In genomic region chr20:63848003-63848911, GRCh38 we compare ENCODE assay signal across 19 cellular contexts. TPM values are rescaled to one million over a fixed set of nuclear protein-coding genes. Genes with fewer than 3 reads are reported as not detected.
DNase-seq lines count a peak whose midpoint lies in the region; ATAC-seq and TF ChIP-seq lines count a peak whose summit lies in the region.
"Had no signal": no experiment of that assay in that cellular context is flagged by ENCODE, and none has a peak within 500 bp of the region (broad histone marks: within the 10 kb centered on the region; RNA-seq: fewer than 3 reads in every experiment).

No MANE protein-coding gene starts in this region.

- H3K9me3 ChIP-seq in right cardiac atrium (ENCODE audit: control insufficient read depth, low read length) (no peaks in the 10 kb centered on the region), parathyroid adenoma (ENCODE audit: control insufficient read depth, low read length) (no peaks in the 10 kb centered on the region)

- intact Hi-C loops in right cardiac atrium (cut with DNase I) (no loop called here), head of caudate nucleus (cut with DNase I) (no loop called here)

- H3K4me1 Mint-ChIP-seq in GM23338 = peaks cover 26% of the 10 kb centered on the region

- WGBS in right cardiac atrium = 59% methylated on average over 28 of the region's 28 CpGs

- H3K27ac ChIP-seq in GM23338 (ENCODE audit: low read depth) (peak overlapping the region; percentile 92), right cardiac atrium (ENCODE audit: low read length) (peak overlapping the region; percentile 83), parathyroid adenoma (peak overlapping the region; percentile 29)
- H3K27ac ChIP-seq: GM23248, SK-N-MC had no signal

- TF ChIP-seq CTCF in GM23338 (conservative IDR thresholded peaks at IDR 0.05; ENCODE audit: low read depth in 2 of 2) = no peak
- no peak for TF ChIP-seq CTCF in parathyroid adenoma (IDR thresholded peaks at IDR 0.05)

- ATAC-seq in GM23338 = peak; percentile 2
- ATAC-seq in right cardiac atrium = peak; percentile 31 to 54

- peaks cover 14% of the 10 kb centered on the region for H3F3A ChIP-seq in GM23338 (replicated peaks; ENCODE audit: low read depth)

- H3K36me3 ChIP-seq in GM23338 (ENCODE audit: insufficient read depth) (no peaks in the 10 kb centered on the region), parathyroid adenoma (ENCODE audit: control insufficient read depth, insufficient read depth, low read length) (no peaks in the 10 kb centered on the region)

- H3K27me3 ChIP-seq in GM23338 (ENCODE audit: insufficient read depth) (no peaks in the 10 kb centered on the region), right cardiac atrium (ENCODE audit: control insufficient read depth, insufficient read depth) (no peaks in the 10 kb centered on the region), parathyroid adenoma (ENCODE audit: control insufficient read depth, insufficient read depth, low read length) (no peaks in the 10 kb centered on the region)

- H3K4me2 ChIP-seq in GM23338 (peak overlapping the region; percentile 88), parathyroid adenoma (ENCODE audit: low read length) (no peak overlapping the region)

- no peak overlapping the region for H2AFZ ChIP-seq in GM23338
- no peak overlapping the region for H2AFZ ChIP-seq in parathyroid adenoma
- H2AFZ ChIP-seq: GM23248 had no signal

- no peak overlapping the region for H3K4me3 Mint-ChIP-seq in GM23338
- H3K4me3 Mint-ChIP-seq: activated naive CD8-positive, alpha-beta T cell treated with anti-CD3 and anti-CD28 coated beads, Interleukin-2, amount 10 ng/mL, durations not matched to agents 7 days and 5 days; dendritic cell treated with granulocyte-macrophage colony-stimulating factor and Interleukin-4, amounts not matched to agents 40 ng/mL and 50 ng/mL, for 4 days had no signal

- H3K36me3 Mint-ChIP-seq in GM23338 (ENCODE audit: low read depth) = no peaks in the 10 kb centered on the region; the same call in 2 of the 3 replicates
- H3K36me3 Mint-ChIP-seq: activated naive CD8-positive, alpha-beta T cell treated with anti-CD3 and anti-CD28 coated beads, Interleukin-2, amount 10 ng/mL, durations not matched to agents 7 days and 5 days had no signal

- DNase-seq in GM23338 (ENCODE audit: low spot score) (no peak), UCSD-AML1 (lab: John Stamatoyannopoulos, UW; ENCODE audit: unreplicated experiment) (peak; percentile 59), right cardiac atrium (peak; percentile 50 to 79 (median 78)), OCI-M2 (lab: John Stamatoyannopoulos, UW; ENCODE audit: unreplicated experiment) (no peak), head of caudate nucleus (no peak), NCI-H510A (lab: John Stamatoyannopoulos, UW) (no peak)
- DNase-seq in stimulated activated CD4-positive, alpha-beta T cell treated with anti-CD3 and anti-CD28 coated beads, Interleukin-4, amount 100 ng/mL, for 24 hours = no peak
- DNase-seq: activated CD8-positive, alpha-beta memory T cell treated with anti-CD3 and anti-CD28 coated beads, Interleukin-2, amount 50 U/mL, for 4 hours; foreskin fibroblast; GM23248; NCI-H1048; nucleus accumbens; stimulated activated CD8-positive, alpha-beta memory T cell treated with anti-CD3 and anti-CD28 coated beads, Interleukin-4, amount 100 ng/mL, for 48 hours had no signal

- no peaks in the 10 kb centered on the region for H3K9me3 Mint-ChIP-seq in GM23338
- H3K9me3 Mint-ChIP-seq: activated naive CD8-positive, alpha-beta T cell treated with anti-CD3 and anti-CD28 coated beads, Interleukin-2, amount 10 ng/mL, durations not matched to agents 7 days and 5 days; dendritic cell treated with granulocyte-macrophage colony-stimulating factor and Interleukin-4, amounts not matched to agents 40 ng/mL and 50 ng/mL, for 4 days had no signal

- H3K27me3 Mint-ChIP-seq in GM23338 (ENCODE audit: insufficient read depth, low read depth, poor library complexity) = peaks cover 21% of the 10 kb centered on the region

- H3K4me1 ChIP-seq in GM23338 (ENCODE audit: insufficient read depth) (peaks cover 35% of the 10 kb centered on the region), right cardiac atrium (ENCODE audit: control insufficient read depth, insufficient read depth, low read length) (peaks cover 7% of the 10 kb centered on the region), parathyroid adenoma (peaks cover 6% of the 10 kb centered on the region)

- no peak overlapping the region for H3K9ac ChIP-seq in parathyroid adenoma
- H3K9ac ChIP-seq: GM23248 had no signal

- no peaks in the 10 kb centered on the region for H3K79me2 ChIP-seq in GM23338 (replicated peaks; ENCODE audit: insufficient read depth)
- no peaks in the 10 kb centered on the region for H3K79me2 ChIP-seq in parathyroid adenoma

- no peaks in the 10 kb centered on the region for H4K20me1 ChIP-seq in GM23338 (replicated peaks; ENCODE audit: insufficient read depth)

- H3K4me3 ChIP-seq in GM23338 = peak overlapping the region; percentile 55; the same call in 1 of the 2 replicates
- H3K4me3 ChIP-seq in right cardiac atrium (ENCODE audit: low read length) = no peak overlapping the region
- no peak overlapping the region for H3K4me3 ChIP-seq in parathyroid adenoma (ENCODE audit: low read depth, low read length)
- H3K4me3 ChIP-seq: GM23248, SK-N-MC had no signal

- H3K27ac Mint-ChIP-seq in GM23338 = no peak overlapping the region; the same call in 1 of the 2 replicates
- H3K27ac Mint-ChIP-seq: activated naive CD8-positive, alpha-beta T cell treated with anti-CD3 and anti-CD28 coated beads, Interleukin-2, amount 10 ng/mL, durations not matched to agents 7 days and 5 days; dendritic cell treated with granulocyte-macrophage colony-stimulating factor and Interleukin-4, amounts not matched to agents 40 ng/mL and 50 ng/mL, for 4 days had no signal

- H3K9me2 ChIP-seq in GM23338 (ENCODE audit: insufficient read depth) = no peaks in the 10 kb centered on the region

TF ChIP-seq in GM23338, 12 proteins besides CTCF, POLR2A, EP300 and RAD21:
- TF ChIP-seq ZNF114 (CRISPR knock-in tag; IDR thresholded peaks at IDR 0.05) = no peak
- TF ChIP-seq ZNF331 (CRISPR knock-in tag; IDR thresholded peaks at IDR 0.05; ENCODE audit: low read depth) = no peak
- TF ChIP-seq, protein P1, sequence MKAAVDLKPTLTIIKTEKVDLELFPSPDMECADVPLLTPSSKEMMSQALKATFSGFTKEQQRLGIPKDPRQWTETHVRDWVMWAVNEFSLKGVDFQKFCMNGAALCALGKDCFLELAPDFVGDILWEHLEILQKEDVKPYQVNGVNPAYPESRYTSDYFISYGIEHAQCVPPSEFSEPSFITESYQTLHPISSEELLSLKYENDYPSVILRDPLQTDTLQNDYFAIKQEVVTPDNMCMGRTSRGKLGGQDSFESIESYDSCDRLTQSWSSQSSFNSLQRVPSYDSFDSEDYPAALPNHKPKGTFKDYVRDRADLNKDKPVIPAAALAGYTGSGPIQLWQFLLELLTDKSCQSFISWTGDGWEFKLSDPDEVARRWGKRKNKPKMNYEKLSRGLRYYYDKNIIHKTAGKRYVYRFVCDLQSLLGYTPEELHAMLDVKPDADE (IDR thresholded peaks at IDR 0.05) = no peak
- TF ChIP-seq NANOG (IDR thresholded peaks at IDR 0.05; ENCODE audit: borderline replicate concordance) = no peak
- no peak for TF ChIP-seq CREB1 (CRISPR knock-in tag; IDR thresholded peaks at IDR 0.05; ENCODE audit: low read depth)
- no peak for TF ChIP-seq JUNB (IDR thresholded peaks at IDR 0.05; ENCODE audit: unreplicated experiment)
- TF ChIP-seq STAT1 (IDR thresholded peaks at IDR 0.05; ENCODE audit: unreplicated experiment) = no peak

RNA-seq across cellular contexts. Expression of gene ABHD16B, which starts 13.0 kb away (rescaled TPM):
- total RNA-seq in GM23338 (2014; rRNA removed; shearing (Covaris generic)) = not detected in 2 replicates
- not detected in 2 replicates for polyA plus RNA-seq in GM23338 (2016; fragmentation: Nextera tagmentation; extraction: Ambion mirVana)
- not detected for total RNA-seq in right cardiac atrium
- polyA plus RNA-seq in right cardiac atrium = 0.54 TPM
- total RNA-seq: activated naive CD8-positive, alpha-beta T cell treated with anti-CD3 and anti-CD28 coated beads, Interleukin-2, amount 10 ng/mL, durations not matched to agents 7 days and 5 days; Daoy; GM23248; lower leg skin had no signal
- polyA plus RNA-seq: GM23248 had no signal

RNA-seq across cellular contexts. Expression of gene TPD52L2, which starts 16.8 kb away (rescaled TPM):
- total RNA-seq in GM23338 (2014; rRNA removed; shearing (Covaris generic)) = 103 and 104 TPM in 2 replicates
- 39.5 and 40.2 TPM in 2 replicates for polyA plus RNA-seq in GM23338 (2016; fragmentation: Nextera tagmentation; extraction: Ambion mirVana)
- total RNA-seq in right cardiac atrium = 10 to 100 TPM; 62.1 to 73.5 (median 63.6) TPM
- 52.3 TPM for polyA plus RNA-seq in right cardiac atrium

RNA-seq across cellular contexts. Expression of gene ZBTB46, which starts 17.2 kb away (rescaled TPM):
- 23.0 and 26.9 TPM in 2 replicates for total RNA-seq in GM23338 (2014; rRNA removed; shearing (Covaris generic))
- 3.2 TPM in 2 replicates for polyA plus RNA-seq in GM23338 (2016; fragmentation: Nextera tagmentation; extraction: Ambion mirVana)
- total RNA-seq in right cardiac atrium = 10 to 100 TPM; 14.4 to 18.1 (median 16.3) TPM
- polyA plus RNA-seq in right cardiac atrium = 6.7 TPM

RNA-seq across cellular contexts. Expression of gene DNAJC5, which starts 46.7 kb away (rescaled TPM):
- total RNA-seq in GM23338 (2014; rRNA removed; shearing (Covaris generic)) = 29.5 and 33.5 TPM in 2 replicates
- polyA plus RNA-seq in GM23338 (2016; fragmentation: Nextera tagmentation; extraction: Ambion mirVana) (6.9 and 7.1 TPM in 2 replicates), right cardiac atrium (32.2 TPM)
- total RNA-seq in right cardiac atrium = 10 to 100 TPM; 43.1 to 51.0 (median 49.9) TPM

Comparison
In these comparisons a context has a peak if more than half of its experiments do, and no peak if none do; other contexts are left out.
1. DNase-seq: peak in UCSD-AML1 (single experiment) and right cardiac atrium (3 of 3); none in GM23338 (single experiment), OCI-M2 (single experiment), stimulated activated CD4-positive, alpha-beta T cell treated with anti-CD3 and anti-CD28 coated beads, Interleukin-4, amount 100 ng/mL, for 24 hours (single experiment), head of caudate nucleus (0 of 42) and NCI-H510A (single experiment).
2. H3K27ac ChIP-seq: peak in every context shown above with its lines; median percentile 92 in GM23338; 83 in right cardiac atrium; 29 in parathyroid adenoma.